ENCODE assay signal across 8 cellular contexts in genomic region chr2:193170981-193171380, GRCh38.
A peak's percentile ranks its signal among the peaks of the same experiment; 100 is the strongest.
DNase-seq lines count a peak whose midpoint lies in the region; ATAC-seq and TF ChIP-seq lines count a peak whose summit lies in the region.
"Not testable (repeated sequence)": the region's sequence is repeated elsewhere in the genome, so short reads cannot be mapped to it uniquely, and the experiment has no call there.

No MANE protein-coding gene starts in this region.

- H3K27me3 ChIP-seq in GM23338 (ENCODE audit: insufficient read depth); PC-9 (ENCODE audit: insufficient read depth, low read depth); cardiac muscle cell; neuron (ENCODE audit: insufficient read depth, low read length): not testable (repeated sequence)

- CTCF ChIA-PET in PC-9 (lab: Charles Lee); activated CD8-positive, alpha-beta T cell treated with anti-CD3 and anti-CD28 coated beads for 36 hours (lab: Charles Lee): not testable (repeated sequence)

- intact Hi-C loops in PC-9 (cut with micrococcal nuclease; ENCODE audit: unreplicated experiment); activated CD8-positive, alpha-beta T cell treated with anti-CD3 and anti-CD28 coated beads for 36 hours (cut with micrococcal nuclease); dendritic cell treated with granulocyte-macrophage colony-stimulating factor and Interleukin-4, amounts not matched to agents 40 ng/mL and 50 ng/mL, for 4 days (cut with micrococcal nuclease): not testable (repeated sequence)

- H2AFZ ChIP-seq in GM23338; PC-9; neuron (ENCODE audit: low read depth, low read length): not testable (repeated sequence)

- H3K27ac ChIP-seq in GM23338 (ENCODE audit: low read depth): peak overlapping the region; percentile 82; the same call in 1 of the 2 replicates
- H3K27ac ChIP-seq in PC-9: not testable (repeated sequence)
- peak overlapping the region; percentile 89 for H3K27ac ChIP-seq in cardiac muscle cell

- H3K4me1 Mint-ChIP-seq in GM23338; activated CD8-positive, alpha-beta T cell treated with anti-CD3 and anti-CD28 coated beads for 36 hours (ENCODE audit: low read depth); dendritic cell treated with granulocyte-macrophage colony-stimulating factor and Interleukin-4, amounts not matched to agents 40 ng/mL and 50 ng/mL, for 4 days (ENCODE audit: low read depth); mesothelial cell of epicardium; stimulated activated naive CD8-positive, alpha-beta T cell treated with anti-CD3 and anti-CD28 coated beads, Interleukin-15, Interleukin-2, amounts not matched to agents 100 ng/mL and 50 ng/mL, for 24 hours (ENCODE audit: low read depth): not testable (repeated sequence)

- not testable (repeated sequence) for ATAC-seq in GM23338; activated CD8-positive, alpha-beta T cell treated with anti-CD3 and anti-CD28 coated beads for 36 hours

- not testable (repeated sequence) for H3K9me3 Mint-ChIP-seq in GM23338; activated CD8-positive, alpha-beta T cell treated with anti-CD3 and anti-CD28 coated beads for 36 hours; dendritic cell treated with granulocyte-macrophage colony-stimulating factor and Interleukin-4, amounts not matched to agents 40 ng/mL and 50 ng/mL, for 4 days; stimulated activated naive CD8-positive, alpha-beta T cell treated with anti-CD3 and anti-CD28 coated beads, Interleukin-15, Interleukin-2, amounts not matched to agents 100 ng/mL and 50 ng/mL, for 24 hours
- peaks cover 21% of the 10 kb centered on the region for H3K9me3 Mint-ChIP-seq in mesothelial cell of epicardium

- not testable (repeated sequence) for H3K27me3 Mint-ChIP-seq in GM23338 (ENCODE audit: insufficient read depth, low read depth, poor library complexity); activated CD8-positive, alpha-beta T cell treated with anti-CD3 and anti-CD28 coated beads for 36 hours; dendritic cell treated with granulocyte-macrophage colony-stimulating factor and Interleukin-4, amounts not matched to agents 40 ng/mL and 50 ng/mL, for 4 days; mesothelial cell of epicardium (ENCODE audit: low read depth); stimulated activated naive CD8-positive, alpha-beta T cell treated with anti-CD3 and anti-CD28 coated beads, Interleukin-15, Interleukin-2, amounts not matched to agents 100 ng/mL and 50 ng/mL, for 24 hours

- H3K4me2 ChIP-seq in GM23338, PC-9: not testable (repeated sequence)

- TF ChIP-seq CTCF in GM23338 (conservative IDR thresholded peaks at IDR 0.05; ENCODE audit: low read depth in 2 of 2); PC-9 (conservative IDR thresholded peaks at IDR 0.05); activated CD8-positive, alpha-beta T cell treated with anti-CD3 and anti-CD28 coated beads for 36 hours (IDR thresholded peaks at IDR 0.05); cardiac muscle cell (IDR thresholded peaks at IDR 0.05; ENCODE audit: low read depth, low read length); mesothelial cell of epicardium (IDR thresholded peaks at IDR 0.05; ENCODE audit: unreplicated experiment): not testable (repeated sequence)

- H3K9me2 ChIP-seq in GM23338 (ENCODE audit: insufficient read depth); PC-9 (ENCODE audit: insufficient read depth): not testable (repeated sequence)

- H4K20me1 ChIP-seq in GM23338 (replicated peaks; ENCODE audit: insufficient read depth); PC-9 (ENCODE audit: insufficient read depth): not testable (repeated sequence)

- not testable (repeated sequence) for H3K79me2 ChIP-seq in GM23338 (replicated peaks; ENCODE audit: insufficient read depth); PC-9 (ENCODE audit: low read depth)

- not testable (repeated sequence) for H3K4me1 ChIP-seq in GM23338 (ENCODE audit: insufficient read depth); PC-9 (replicated peaks; ENCODE audit: insufficient read depth); cardiac muscle cell (ENCODE audit: low read depth); neuron (ENCODE audit: insufficient read depth, low read length)

- H3K27ac Mint-ChIP-seq in GM23338: peak overlapping the region; percentile 96
- H3K27ac Mint-ChIP-seq in activated CD8-positive, alpha-beta T cell treated with anti-CD3 and anti-CD28 coated beads for 36 hours; dendritic cell treated with granulocyte-macrophage colony-stimulating factor and Interleukin-4, amounts not matched to agents 40 ng/mL and 50 ng/mL, for 4 days; stimulated activated naive CD8-positive, alpha-beta T cell treated with anti-CD3 and anti-CD28 coated beads, Interleukin-15, Interleukin-2, amounts not matched to agents 100 ng/mL and 50 ng/mL, for 24 hours: not testable (repeated sequence)
- peak overlapping the region; percentile 97 for H3K27ac Mint-ChIP-seq in mesothelial cell of epicardium

- H3K9me3 ChIP-seq in PC-9 (ENCODE audit: insufficient read depth, low read depth); cardiac muscle cell (ENCODE audit: low read depth); neuron (ENCODE audit: low read length): not testable (repeated sequence)

- peak overlapping the region; percentile 54 for H3K4me3 ChIP-seq in GM23338
- peak overlapping the region; percentile 46; the same call in 1 of the 2 replicates for H3K4me3 ChIP-seq in PC-9
- H3K4me3 ChIP-seq in cardiac muscle cell: peak overlapping the region; percentile 30
- H3K4me3 ChIP-seq in neuron (ENCODE audit: low read length): peak overlapping the region; percentile 60

- H3K36me3 ChIP-seq in GM23338 (ENCODE audit: insufficient read depth); PC-9 (ENCODE audit: low read depth); cardiac muscle cell; neuron (ENCODE audit: insufficient read depth, low read length): not testable (repeated sequence)

- not testable (repeated sequence) for BruUV-seq in PC-9 (replicated peaks; lab: Mats Ljungman, UMichigan)

- peak overlapping the region; percentile 85 for H3K4me3 Mint-ChIP-seq in GM23338
- peak overlapping the region; percentile 21 for H3K4me3 Mint-ChIP-seq in activated CD8-positive, alpha-beta T cell treated with anti-CD3 and anti-CD28 coated beads for 36 hours
- H3K4me3 Mint-ChIP-seq in dendritic cell treated with granulocyte-macrophage colony-stimulating factor and Interleukin-4, amounts not matched to agents 40 ng/mL and 50 ng/mL, for 4 days: peak overlapping the region; percentile 49
- H3K4me3 Mint-ChIP-seq in mesothelial cell of epicardium: peak overlapping the region; percentile 92
- H3K4me3 Mint-ChIP-seq in stimulated activated naive CD8-positive, alpha-beta T cell treated with anti-CD3 and anti-CD28 coated beads, Interleukin-15, Interleukin-2, amounts not matched to agents 100 ng/mL and 50 ng/mL, for 24 hours: peak overlapping the region; percentile 37

- DNase-seq in GM23338 (ENCODE audit: low spot score); activated CD8-positive, alpha-beta T cell treated with anti-CD3 and anti-CD28 coated beads for 36 hours; cardiac muscle cell (ENCODE audit: low read depth in 1 of 2, low spot score in 1 of 2): not testable (repeated sequence)
- DNase-seq in PC-9 (peak in 1 of 2 experiments; percentile 1), mesothelial cell of epicardium (ENCODE audit: low spot score in 2 of 2, unreplicated experiment in 2 of 2) (peak in 1 of 2 experiments; percentile 50)

- H3F3A ChIP-seq in GM23338 (replicated peaks; ENCODE audit: low read depth); PC-9 (ENCODE audit: insufficient read depth, low read depth): not testable (repeated sequence)

- POLR2A ChIA-PET in PC-9 (lab: Charles Lee; ENCODE audit: unreplicated experiment); activated CD8-positive, alpha-beta T cell treated with anti-CD3 and anti-CD28 coated beads for 36 hours (lab: Charles Lee): not testable (repeated sequence)

- H3K36me3 Mint-ChIP-seq in GM23338 (ENCODE audit: low read depth); activated CD8-positive, alpha-beta T cell treated with anti-CD3 and anti-CD28 coated beads for 36 hours (ENCODE audit: low read depth); dendritic cell treated with granulocyte-macrophage colony-stimulating factor and Interleukin-4, amounts not matched to agents 40 ng/mL and 50 ng/mL, for 4 days (ENCODE audit: low read depth); mesothelial cell of epicardium; stimulated activated naive CD8-positive, alpha-beta T cell treated with anti-CD3 and anti-CD28 coated beads, Interleukin-15, Interleukin-2, amounts not matched to agents 100 ng/mL and 50 ng/mL, for 24 hours (ENCODE audit: low read depth): not testable (repeated sequence)

Comparison
In these comparisons a context has a peak if more than half of its experiments do, and no peak if none do; other contexts are left out.
1. H3K4me3 Mint-ChIP-seq: peak in every context shown above with its lines; median percentile 92 in mesothelial cell of epicardium; 85 in GM23338; 49 in dendritic cell treated with granulocyte-macrophage colony-stimulating factor and Interleukin-4, amounts not matched to agents 40 ng/mL and 50 ng/mL, for 4 days; 37 in stimulated activated naive CD8-positive, alpha-beta T cell treated with anti-CD3 and anti-CD28 coated beads, Interleukin-15, Interleukin-2, amounts not matched to agents 100 ng/mL and 50 ng/mL, for 24 hours; 21 in activated CD8-positive, alpha-beta T cell treated with anti-CD3 and anti-CD28 coated beads for 36 hours.